In the genomic region with DNA sequence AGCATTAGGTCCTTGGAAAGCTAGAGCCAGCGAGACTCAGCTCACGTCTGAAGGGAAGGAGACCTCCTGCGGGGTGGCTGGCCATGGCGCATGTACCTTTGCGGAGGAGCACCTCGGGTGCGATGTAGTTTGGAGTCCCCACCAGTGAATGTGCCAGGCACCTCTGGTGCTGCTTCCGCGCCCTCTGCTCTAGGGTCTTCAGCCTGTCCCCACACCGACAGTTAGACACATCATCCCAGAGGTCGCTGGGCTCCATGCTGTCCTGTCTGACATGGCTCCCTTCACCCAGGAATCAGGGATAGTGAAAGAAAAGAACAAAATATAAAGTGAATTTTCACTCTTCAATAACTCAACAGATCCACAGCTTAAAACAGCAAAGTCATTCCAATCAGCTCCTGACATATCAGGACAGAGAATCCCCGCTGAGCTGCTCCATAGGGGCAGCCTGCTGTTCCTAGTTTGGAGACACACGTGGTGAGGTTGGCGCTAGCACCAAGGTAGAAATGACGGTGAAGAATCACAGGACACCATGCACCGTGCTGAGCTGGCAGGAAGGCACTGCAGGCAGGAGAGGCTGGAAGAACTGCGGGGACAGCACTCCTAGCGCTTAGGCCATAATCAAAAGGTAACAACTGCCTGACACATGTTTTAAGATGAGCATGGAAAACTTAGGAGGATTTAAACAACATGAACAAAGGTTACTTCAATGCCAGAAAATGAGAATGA, we compare ENCODE assay signal across 18 cellular contexts.
"Had no signal": no experiment of that assay in that cellular context is flagged by ENCODE, and none has a peak within 500 bp of the region (broad histone marks: within the 10 kb centered on the region; RNA-seq: fewer than 3 reads in every experiment).

No MANE protein-coding gene starts in this region.

- DNase-seq: activated CD4-positive, alpha-beta memory T cell treated with anti-CD3 and anti-CD28 coated beads for 36 hours; activated CD4-positive, alpha-beta T cell treated with anti-CD3 and anti-CD28 coated beads for 4 hours; activated CD4-positive, CD25-positive, alpha-beta regulatory T cell; activated naive CD4-positive, alpha-beta T cell treated with Interleukin-2 at 50 U/mL for 16 hours; activated naive CD8-positive, alpha-beta T cell treated with anti-CD3 and anti-CD28 coated beads for 36 hours; activated T-cell treated with anti-CD3 and anti-CD28 coated beads, Interleukin-2, amount 50 U/mL, for 48 hours; colonic mucosa; kidney; mammary epithelial cell; ovary; stimulated activated CD4-positive, alpha-beta T cell treated with anti-CD3 and anti-CD28 coated beads, Interleukin-4, amount 100 ng/mL, for 24 hours; stimulated activated naive CD4-positive, alpha-beta T cell treated with Interleukin-2 at 50 U/mL for 16 hours; T-helper 17 cell; upper lobe of left lung had no signal

- H3K36me3 ChIP-seq: colonic mucosa, ovary had no signal

- H3K27ac ChIP-seq: colonic mucosa, ovary, prostate gland, thoracic aorta, upper lobe of left lung had no signal

- H3K4me3 ChIP-seq: colonic mucosa, ovary, prostate gland, thoracic aorta, upper lobe of left lung had no signal

- ATAC-seq: left lobe of liver; natural killer cell treated with Interleukin-12 subunit alpha and Interleukin-12 subunit beta and Interleukin-15 and Interleukin-18, amount 100 ng/mL, for 72 hours; T-helper 17 cell had no signal

- H3K27me3 ChIP-seq: colonic mucosa, ovary, upper lobe of left lung had no signal

- H3K9me3 ChIP-seq: colonic mucosa, ovary, prostate gland, thoracic aorta, upper lobe of left lung had no signal

- H3K4me1 ChIP-seq: colonic mucosa, prostate gland, upper lobe of left lung had no signal
